10 cellular contexts compared by ENCODE assay signal in genomic region chr12:114812858-114813761, GRCh38.
A peak's percentile ranks its signal among the peaks of the same experiment; 100 is the strongest.
DNase-seq lines count a peak whose midpoint lies in the region; ATAC-seq and TF ChIP-seq lines count a peak whose summit lies in the region.
"Had no signal": no experiment of that assay in that cellular context is flagged by ENCODE, and none has a peak within 500 bp of the region (broad histone marks: within the 10 kb centered on the region; RNA-seq: fewer than 3 reads in every experiment).

No MANE protein-coding gene starts in this region.

- intact Hi-C loops in mucosa of descending colon (cut with DNase I, micrococcal nuclease): no loop called here

- H3K4me1 ChIP-seq in mucosa of descending colon (ENCODE audit: low read depth): no peaks in the 10 kb centered on the region

- no peaks in the 10 kb centered on the region for H3K27me3 ChIP-seq in brain microvascular endothelial cell (replicated peaks)

- DNase-seq in AG09319 (ENCODE audit: extremely low read depth, low read depth) (peak; percentile 19), NB4 (ENCODE audit: low read depth) (peak; percentile 11), brain microvascular endothelial cell (no peak), mucosa of descending colon (peak in 1 of 3 donors; percentile 23), SKM-1 (lab: John Stamatoyannopoulos, UW; ENCODE audit: unreplicated experiment) (no peak), germinal center (ENCODE audit: low spot score) (no peak)
- DNase-seq: activated T-cell treated with anti-CD3 and anti-CD28 coated beads, Interleukin-2, amount 50 U/mL, for 48 hours; CD8-positive, alpha-beta T cell had no signal

- no peaks in the 10 kb centered on the region for H3K9me3 ChIP-seq in mucosa of descending colon

- ATAC-seq in mucosa of descending colon (peak; percentile 70), GM19023 (IDR thresholded peaks at IDR 0.05; ENCODE audit: unreplicated experiment) (no peak), GM18861 (IDR thresholded peaks at IDR 0.05; ENCODE audit: unreplicated experiment) (no peak)
- ATAC-seq: CD8-positive, alpha-beta T cell had no signal

- H3K4me3 ChIP-seq in NB4 (ENCODE audit: low read depth, low read length) (no peak overlapping the region), brain microvascular endothelial cell (ENCODE audit: low read depth, low read length) (peak overlapping the region; percentile 33), mucosa of descending colon (no peak overlapping the region)

- H3K36me3 ChIP-seq in brain microvascular endothelial cell (replicated peaks): no peaks in the 10 kb centered on the region
- no peaks in the 10 kb centered on the region for H3K36me3 ChIP-seq in mucosa of descending colon (ENCODE audit: low read depth)

- no peak for TF ChIP-seq POLR2A in NB4 (IDR thresholded peaks at IDR 0.05; ENCODE audit: extremely low read depth, insufficient read length)

- TF ChIP-seq CTCF in AG09319 (IDR thresholded peaks at IDR 0.05; ENCODE audit: low read depth, low read length): no peak
- no peak for TF ChIP-seq CTCF in NB4 (IDR thresholded peaks at IDR 0.05; ENCODE audit: low read depth, low read length)
- TF ChIP-seq CTCF in brain microvascular endothelial cell (IDR thresholded peaks at IDR 0.05; ENCODE audit: low read depth, low read length, missing control alignments): no peak
- TF ChIP-seq CTCF in mucosa of descending colon (IDR thresholded peaks at IDR 0.05): no peak

- no peak overlapping the region for H3K27ac ChIP-seq in brain microvascular endothelial cell

- in situ Hi-C loops in brain microvascular endothelial cell (cut with HindIII; ENCODE audit: low pct_ligation_motif_present, low sequenced_read_pairs): no loop called here

Comparison
In these comparisons a context has a peak if more than half of its experiments do, and no peak if none do; other contexts are left out.
1. DNase-seq: peak in AG09319 (single experiment) and NB4 (single experiment); none in brain microvascular endothelial cell (single experiment), SKM-1 (single experiment) and germinal center (single experiment).